Comparison of ENCODE assay signal across 30 cellular contexts in genomic region chr12:76726626-76727025, GRCh38.
"Had no signal": no experiment of that assay in that cellular context is flagged by ENCODE, and none has a peak within 500 bp of the region (broad histone marks: within the 10 kb centered on the region; RNA-seq: fewer than 3 reads in every experiment).

No MANE protein-coding gene starts in this region.

- DNase-seq: activated B cell treated with CpG ODN at 0.5 μM for 24 hours; activated CD4-positive, alpha-beta memory T cell treated with anti-CD3 and anti-CD28 coated beads, Interleukin-2, amount 10 ng/mL, durations not matched to agents 7 days and 5 days; activated CD4-positive, alpha-beta T cell treated with anti-CD3 and anti-CD28 coated beads for 48 hours; activated CD4-positive, alpha-beta T cell treated with anti-CD3 and anti-CD28 coated beads, Interleukin-2, amount 10 ng/mL, durations not matched to agents 7 days and 5 days; activated CD4-positive, alpha-beta T cell treated with anti-CD3 and anti-CD28 coated beads, Interleukin-2, amount 50 U/mL, for 48 hours; activated CD4-positive, CD25-positive, alpha-beta regulatory T cell treated with anti-CD3 and anti-CD28 coated beads, Interleukin-2, amount 50 U/mL, for 72 hours; activated CD8-positive, alpha-beta memory T cell treated with anti-CD3 and anti-CD28 coated beads for 24 hours; activated CD8-positive, alpha-beta memory T cell treated with anti-CD3 and anti-CD28 coated beads, Interleukin-2, amount 10 ng/mL, durations not matched to agents 7 days and 5 days; activated CD8-positive, alpha-beta memory T cell treated with anti-CD3 and anti-CD28 coated beads, Interleukin-2, amount 50 U/mL, for 48 hours; activated CD8-positive, alpha-beta T cell treated with anti-CD3 and anti-CD28 coated beads, Interleukin-2, amount 10 ng/mL, durations not matched to agents 7 days and 5 days; activated effector memory CD4-positive, alpha-beta T cell treated with Interleukin-2 at 50 U/mL for 16 hours; activated gamma-delta T cell; activated naive CD4-positive, alpha-beta T cell; activated naive CD4-positive, alpha-beta T cell treated with anti-CD3 and anti-CD28 coated beads for 36 hours; activated naive CD4-positive, alpha-beta T cell treated with anti-CD3 and anti-CD28 coated beads, Interleukin-2, amount 50 U/mL, for 16 hours; activated naive CD8-positive, alpha-beta T cell treated with anti-CD3 and anti-CD28 coated beads for 36 hours; activated T-cell treated with anti-CD3 and anti-CD28 coated beads, Interleukin-2, amount 50 U/mL, for 24 hours; activated T-cell treated with anti-CD3 and anti-CD28 coated beads, Interleukin-2, amount 50 U/mL, for 48 hours; adrenal gland; amniotic stem cell; aorta; body of pancreas; brain microvascular endothelial cell; central memory CD4-positive, alpha-beta T cell; cerebellar nuclear complex; T-helper 1 cell; T-helper 2 cell; T-helper 9 cell had no signal

- H3K27ac ChIP-seq: adrenal gland, body of pancreas, brain microvascular endothelial cell, breast epithelium, VCaP had no signal

- H3K9me3 ChIP-seq: adrenal gland, body of pancreas, breast epithelium had no signal

- H3K36me3 ChIP-seq: adrenal gland, brain microvascular endothelial cell, breast epithelium had no signal

- H3K27me3 ChIP-seq: adrenal gland, body of pancreas, brain microvascular endothelial cell, breast epithelium had no signal

- H3K4me3 ChIP-seq: adrenal gland, body of pancreas, breast epithelium had no signal

- H3K4me1 ChIP-seq: adrenal gland, body of pancreas, breast epithelium had no signal
